ENCODE assay signal across 12 cellular contexts in the genomic region with DNA sequence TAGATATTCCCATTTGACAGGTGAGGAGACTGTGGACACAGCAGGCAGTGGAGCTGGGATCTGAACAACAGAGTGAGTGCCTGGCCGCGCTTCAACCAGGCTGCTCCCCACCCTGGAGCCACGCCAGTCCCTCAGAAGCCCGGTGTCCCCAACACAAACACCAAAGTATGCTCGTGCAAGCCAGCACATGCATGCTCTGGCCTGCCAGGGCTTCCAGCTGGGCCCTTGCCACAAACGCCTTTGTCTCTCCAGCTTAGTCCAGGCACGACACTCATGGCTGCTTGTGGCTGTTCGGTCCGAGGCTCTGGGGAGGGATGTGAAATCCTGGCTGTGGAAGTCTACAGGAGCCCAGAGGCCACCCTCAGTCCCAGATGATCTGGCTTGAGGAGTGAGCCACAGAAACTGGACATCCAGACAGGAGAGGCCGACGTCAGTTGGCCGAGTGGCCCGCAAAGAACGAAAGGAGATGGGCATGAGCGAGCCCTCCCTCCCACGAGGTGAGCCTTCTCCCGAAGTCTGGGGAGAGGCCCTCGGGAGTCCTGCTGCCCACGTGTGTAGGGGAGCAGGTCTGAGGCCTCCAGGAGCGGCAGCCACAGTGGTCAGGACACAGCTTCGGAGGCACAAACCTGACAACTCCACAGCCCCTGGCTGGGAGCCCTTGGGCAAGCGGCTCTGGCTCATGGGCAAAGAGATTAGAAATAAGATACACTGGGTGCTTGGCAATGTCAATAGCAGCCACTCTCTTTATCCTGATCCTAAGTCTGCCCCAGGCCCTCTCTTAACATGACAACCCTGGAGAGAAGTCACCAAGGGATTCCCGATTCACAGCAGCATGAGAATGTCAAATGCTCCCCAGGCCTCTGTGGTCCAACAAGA.
DNase-seq lines count a peak whose midpoint lies in the region; ATAC-seq and TF ChIP-seq lines count a peak whose summit lies in the region.
"Had no signal": no experiment of that assay in that cellular context is flagged by ENCODE, and none has a peak within 500 bp of the region (broad histone marks: within the 10 kb centered on the region; RNA-seq: fewer than 3 reads in every experiment).

No MANE protein-coding gene starts in this region.

- H3K36me3 Mint-ChIP-seq in WTC11, result peaks cover 51% of the 10 kb centered on the region

- no peaks in the 10 kb centered on the region for H3K9me3 Mint-ChIP-seq in WTC11
- H3K9me3 Mint-ChIP-seq: dendritic cell treated with granulocyte-macrophage colony-stimulating factor and Interleukin-4, amounts not matched to agents 40 ng/mL and 50 ng/mL, for 4 days had no signal

- TF ChIP-seq CTCF in WTC11 (IDR thresholded peaks at IDR 0.05), result no peak

- ATAC-seq in WTC11 (no peak), HG03097 (IDR thresholded peaks at IDR 0.05; ENCODE audit: low FRiP score, unreplicated experiment) (no peak), HG02840 (IDR thresholded peaks at IDR 0.05; ENCODE audit: low FRiP score, unreplicated experiment) (no peak)
- ATAC-seq: sciatic nerve had no signal

- peak overlapping the region in 18 of 21 experiments; percentile 7 to 87 (median 76) for H3K27ac ChIP-seq in skin epidermis
- H3K27ac ChIP-seq: hepatocyte had no signal

- H3K27me3 Mint-ChIP-seq in WTC11 (ENCODE audit: low read depth), result no peaks in the 10 kb centered on the region

- DNase-seq in DMS79 treated with DMSO at 0.1 percent for 48 hours (lab: John Stamatoyannopoulos, UW), result peak; percentile 91
- DNase-seq in WTC11 (ENCODE audit: low spot score), result no peak
- peak; percentile 25 for DNase-seq in globus pallidus (ENCODE audit: low spot score)
- DNase-seq in SIG-M5 treated with dmso at 0.1 percent for 504 hours (lab: John Stamatoyannopoulos, UW; ENCODE audit: unreplicated experiment), result no peak
- no peak for DNase-seq in NCI-H2227 treated with DMSO at 0.1 percent for 48 hours (lab: John Stamatoyannopoulos, UW)
- DNase-seq: NCI-H1092 had no signal

- H3K4me3 Mint-ChIP-seq in WTC11, result no peak overlapping the region
- H3K4me3 Mint-ChIP-seq: dendritic cell treated with granulocyte-macrophage colony-stimulating factor and Interleukin-4, amounts not matched to agents 40 ng/mL and 50 ng/mL, for 4 days had no signal

- CTCF ChIA-PET in WTC11 (lab: Charles Lee), result interaction anchor here (4.1 to 8.8 kb wide), 2 partner anchors 160 to 166 kb away, joined by 30 to 74 read pairs; no protein-coding TSS in a partner anchor

- peaks cover 3% of the 10 kb centered on the region; the same call in 1 of the 2 replicates for H3K4me1 Mint-ChIP-seq in WTC11

- peak overlapping the region; percentile 57; the same call in 1 of the 2 replicates for H3K27ac Mint-ChIP-seq in WTC11
- H3K27ac Mint-ChIP-seq: dendritic cell treated with granulocyte-macrophage colony-stimulating factor and Interleukin-4, amounts not matched to agents 40 ng/mL and 50 ng/mL, for 4 days had no signal

- no peak overlapping the region for H3K4me3 ChIP-seq in skin epidermis
- H3K4me3 ChIP-seq: hepatocyte had no signal

- POLR2A ChIA-PET in WTC11 (lab: Charles Lee), result no interaction called here

TF ChIP-seq in WTC11, 78 proteins besides CTCF, POLR2A, EP300 and RAD21:
- TF ChIP-seq TCF7 (CRISPR knock-in tag; IDR thresholded peaks at IDR 0.05; ENCODE audit: low read depth), result no peak
- TF ChIP-seq, protein P1, sequence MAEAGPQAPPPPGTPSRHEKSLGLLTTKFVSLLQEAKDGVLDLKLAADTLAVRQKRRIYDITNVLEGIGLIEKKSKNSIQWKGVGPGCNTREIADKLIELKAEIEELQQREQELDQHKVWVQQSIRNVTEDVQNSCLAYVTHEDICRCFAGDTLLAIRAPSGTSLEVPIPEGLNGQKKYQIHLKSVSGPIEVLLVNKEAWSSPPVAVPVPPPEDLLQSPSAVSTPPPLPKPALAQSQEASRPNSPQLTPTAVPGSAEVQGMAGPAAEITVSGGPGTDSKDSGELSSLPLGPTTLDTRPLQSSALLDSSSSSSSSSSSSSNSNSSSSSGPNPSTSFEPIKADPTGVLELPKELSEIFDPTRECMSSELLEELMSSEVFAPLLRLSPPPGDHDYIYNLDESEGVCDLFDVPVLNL (CRISPR knock-in tag; IDR thresholded peaks at IDR 0.05; ENCODE audit: borderline replicate concordance, low read depth), result no peak
- TF ChIP-seq JAZF1 (CRISPR knock-in tag; IDR thresholded peaks at IDR 0.05), result no peak
- no peak for TF ChIP-seq ZNF416 (CRISPR knock-in tag; IDR thresholded peaks at IDR 0.05)
- no peak for TF ChIP-seq CREB1 (CRISPR knock-in tag; IDR thresholded peaks at IDR 0.05)
- TF ChIP-seq, protein P2, sequence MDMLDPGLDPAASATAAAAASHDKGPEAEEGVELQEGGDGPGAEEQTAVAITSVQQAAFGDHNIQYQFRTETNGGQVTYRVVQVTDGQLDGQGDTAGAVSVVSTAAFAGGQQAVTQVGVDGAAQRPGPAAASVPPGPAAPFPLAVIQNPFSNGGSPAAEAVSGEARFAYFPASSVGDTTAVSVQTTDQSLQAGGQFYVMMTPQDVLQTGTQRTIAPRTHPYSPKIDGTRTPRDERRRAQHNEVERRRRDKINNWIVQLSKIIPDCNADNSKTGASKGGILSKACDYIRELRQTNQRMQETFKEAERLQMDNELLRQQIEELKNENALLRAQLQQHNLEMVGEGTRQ (CRISPR knock-in tag; IDR thresholded peaks at IDR 0.05), result no peak
- no peak for TF ChIP-seq ELF4 (CRISPR knock-in tag; IDR thresholded peaks at IDR 0.05; ENCODE audit: low read depth)
- TF ChIP-seq ZNF425 (CRISPR knock-in tag; conservative IDR thresholded peaks at IDR 0.05), result no peak
- no peak for TF ChIP-seq HMGA2 (CRISPR knock-in tag; IDR thresholded peaks at IDR 0.05)

Comparison
In these comparisons a context has a peak if more than half of its experiments do, and no peak if none do; other contexts are left out.
1. DNase-seq: peak in DMS79 treated with DMSO at 0.1 percent for 48 hours (single experiment) and globus pallidus (single experiment); none in WTC11 (single experiment), SIG-M5 treated with dmso at 0.1 percent for 504 hours (single experiment) and NCI-H2227 treated with DMSO at 0.1 percent for 48 hours (single experiment).